ENCODE assay signal across 9 cellular contexts in genomic region chr1:102970496-102971078, GRCh38.
DNase-seq lines count a peak whose midpoint lies in the region; ATAC-seq and TF ChIP-seq lines count a peak whose summit lies in the region.
"Had no signal": no experiment of that assay in that cellular context is flagged by ENCODE, and none has a peak within 500 bp of the region (broad histone marks: within the 10 kb centered on the region; RNA-seq: fewer than 3 reads in every experiment).

No MANE protein-coding gene starts in this region.

- intact Hi-C loops in CD14-positive monocyte (cut with micrococcal nuclease) = no loop called here

- TF ChIP-seq CTCF in CD14-positive monocyte (IDR thresholded peaks at IDR 0.05) (peak; percentile 58), epithelial cell of proximal tubule (conservative IDR thresholded peaks at IDR 0.05; ENCODE audit: low read depth, low read length) (peak; percentile 83)

- peak; percentile 70 for ATAC-seq in GM19035 (IDR thresholded peaks at IDR 0.05; ENCODE audit: unreplicated experiment)
- ATAC-seq: mucosa of descending colon had no signal

- H3K9me3 Mint-ChIP-seq in CD14-positive monocyte = peaks cover 0 to 2% (median 0%) of the 10 kb centered on the region in 7 donors

- no peak overlapping the region for H3K4me3 Mint-ChIP-seq in CD14-positive monocyte

- no peaks in the 10 kb centered on the region for H3K4me1 Mint-ChIP-seq in CD14-positive monocyte

- DNase-seq in CD14-positive monocyte (ENCODE audit: low spot score) (no peak), OCI-M1 (lab: John Stamatoyannopoulos, UW) (peak; percentile 75), epithelial cell of proximal tubule (ENCODE audit: low read depth) (peak; percentile 18), pulmonary artery endothelial cell (ENCODE audit: low read depth, low spot score) (peak; percentile 11), NK-92 (lab: John Stamatoyannopoulos, UW; ENCODE audit: unreplicated experiment) (no peak), 8988T (no peak)
- DNase-seq in Jurkat, Clone E6-1 (ENCODE audit: low read depth, low spot score) = peak; percentile 61

- no peak overlapping the region for H3K4me3 ChIP-seq in Jurkat, Clone E6-1 (ENCODE audit: low read length)
- H3K4me3 ChIP-seq in epithelial cell of proximal tubule (ENCODE audit: low read depth, low read length) = no peak overlapping the region
- H3K4me3 ChIP-seq: mucosa of descending colon had no signal

- H3K36me3 Mint-ChIP-seq in CD14-positive monocyte = no peaks in the 10 kb centered on the region

- no peak overlapping the region for H3K27ac Mint-ChIP-seq in CD14-positive monocyte

- H3K27me3 Mint-ChIP-seq in CD14-positive monocyte (ENCODE audit: low read depth in 3 of 3) = no peaks in the 10 kb centered on the region

Comparison
In these comparisons a context has a peak if more than half of its experiments do, and no peak if none do; other contexts are left out.
1. DNase-seq: peak in Jurkat, Clone E6-1 (single experiment), OCI-M1 (single experiment), epithelial cell of proximal tubule (single experiment) and pulmonary artery endothelial cell (single experiment); none in CD14-positive monocyte (single experiment), NK-92 (single experiment) and 8988T (single experiment).